Comparison of ENCODE assay signal across 1 cellular context in the genomic region with DNA sequence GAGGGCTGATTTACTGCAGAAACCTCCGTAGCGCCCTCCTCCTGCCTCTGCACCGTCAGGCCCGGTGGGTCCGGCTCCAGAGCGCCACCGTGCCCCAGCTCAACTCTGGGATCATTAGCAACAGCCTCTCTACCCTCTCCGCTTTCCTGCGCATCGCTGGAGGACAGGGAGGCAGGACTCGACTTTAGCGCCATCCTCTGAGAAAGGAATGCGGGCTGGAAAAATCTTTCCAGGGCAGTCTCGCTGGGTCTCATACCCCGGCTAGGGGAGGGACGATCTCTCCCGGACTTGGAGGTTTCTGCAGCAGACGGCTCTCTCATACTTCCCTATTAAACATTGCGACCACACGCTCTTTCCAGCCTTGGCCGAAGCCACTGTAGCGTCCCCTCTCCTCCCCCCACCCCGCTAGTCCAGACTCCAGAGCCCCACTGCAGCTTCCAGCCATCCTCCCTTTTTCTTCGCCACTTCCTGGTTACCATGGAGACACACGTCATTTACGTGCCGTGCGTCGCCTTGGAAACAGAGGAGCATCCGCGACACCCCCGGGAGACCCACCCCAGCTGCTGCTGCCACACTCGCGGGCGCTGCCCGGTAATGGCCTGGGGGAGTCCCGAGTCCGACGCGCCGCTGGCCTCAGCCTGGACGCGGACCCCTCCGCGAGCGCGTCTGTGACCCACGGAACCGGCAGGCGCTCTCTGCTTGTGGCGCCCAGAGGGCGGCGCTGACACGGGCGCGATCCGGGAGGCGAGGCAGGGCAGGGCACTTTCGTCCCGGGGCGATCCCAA.
TF ChIP-seq lines count a peak whose summit lies in the region.

CCDC184 (plus strand) TSS at position 554 of the 785 bp plus-strand sequence. CDS start 479 bp downstream, outside the sequence.

TF ChIP-seq in K562, 482 proteins besides CTCF, POLR2A, EP300 and RAD21 (continued from another document):
- TF ChIP-seq ZBTB40 (IDR thresholded peaks at IDR 0.05) (peak; percentile 50), ZBTB40 (CRISPR knock-in tag; IDR thresholded peaks at IDR 0.05) (no peak), ELF1 (tag; IDR thresholded peaks at IDR 0.05) (peak; percentile 64; the same call in 1 of the 2 replicates), NONO (IDR thresholded peaks at IDR 0.05; ENCODE audit: low read depth in 2 of 2, low read length in 1 of 2) (no peak), ZBTB8A (IDR thresholded peaks at IDR 0.05; ENCODE audit: partially characterized antibody) (no peak), RCOR1 (IDR thresholded peaks at IDR 0.05; ENCODE audit: borderline replicate concordance in 1 of 2, low read depth in 2 of 2, low read length in 2 of 2) (peak in 1 of 2 experiments; percentile 76; a peak in 2 of 4 replicates), PYGO2 (tag; IDR thresholded peaks at IDR 0.05) (no peak), HNRNPH1 (optimal IDR thresholded peaks at IDR 0.05; ENCODE audit: low read depth, low read length) (no peak), POLR2G (IDR thresholded peaks at IDR 0.05; ENCODE audit: low read depth, low read length) (0 out of 2 replicates have a peak, but pooled peaks have one; percentile 19), TAL1 (IDR thresholded peaks at IDR 0.05) (no peak), SIRT6 (IDR thresholded peaks at IDR 0.05; ENCODE audit: low read depth, low read length) (no peak), ATF1 (CRISPR knock-in tag; IDR thresholded peaks at IDR 0.05) (no peak), ATF1 (tag; IDR thresholded peaks at IDR 0.05) (peak; percentile 86), ZNF395 (CRISPR knock-in tag; IDR thresholded peaks at IDR 0.05) (no peak), ZNF197 (CRISPR knock-in tag; IDR thresholded peaks at IDR 0.05; ENCODE audit: low read depth) (0 out of 2 replicates have a peak, but pooled peaks have one; percentile 37), USF2 (CRISPR knock-in tag; IDR thresholded peaks at IDR 0.05) (no peak), L3MBTL2 (IDR thresholded peaks at IDR 0.05) (peak; percentile 33; the same call in 1 of the 2 replicates), BMI1 (IDR thresholded peaks at IDR 0.05; ENCODE audit: low read length) (peak; percentile 66), PHF20 (IDR thresholded peaks at IDR 0.05; ENCODE audit: partially characterized antibody) (no peak), MAZ (CRISPR knock-in tag; conservative IDR thresholded peaks at IDR 0.05 in 1 of 2, IDR thresholded peaks at IDR 0.05 in 1 of 2) (peak in 1 of 2 experiments; percentile 36; a peak in 1 of 4 replicates), CHD2 (IDR thresholded peaks at IDR 0.05; ENCODE audit: low read depth, low read length) (no peak), MCM7 (IDR thresholded peaks at IDR 0.05) (no peak), CREM (IDR thresholded peaks at IDR 0.05; ENCODE audit: low read depth) (peak; percentile 77)
